8 cellular contexts compared by ENCODE assay signal in the genomic region with DNA sequence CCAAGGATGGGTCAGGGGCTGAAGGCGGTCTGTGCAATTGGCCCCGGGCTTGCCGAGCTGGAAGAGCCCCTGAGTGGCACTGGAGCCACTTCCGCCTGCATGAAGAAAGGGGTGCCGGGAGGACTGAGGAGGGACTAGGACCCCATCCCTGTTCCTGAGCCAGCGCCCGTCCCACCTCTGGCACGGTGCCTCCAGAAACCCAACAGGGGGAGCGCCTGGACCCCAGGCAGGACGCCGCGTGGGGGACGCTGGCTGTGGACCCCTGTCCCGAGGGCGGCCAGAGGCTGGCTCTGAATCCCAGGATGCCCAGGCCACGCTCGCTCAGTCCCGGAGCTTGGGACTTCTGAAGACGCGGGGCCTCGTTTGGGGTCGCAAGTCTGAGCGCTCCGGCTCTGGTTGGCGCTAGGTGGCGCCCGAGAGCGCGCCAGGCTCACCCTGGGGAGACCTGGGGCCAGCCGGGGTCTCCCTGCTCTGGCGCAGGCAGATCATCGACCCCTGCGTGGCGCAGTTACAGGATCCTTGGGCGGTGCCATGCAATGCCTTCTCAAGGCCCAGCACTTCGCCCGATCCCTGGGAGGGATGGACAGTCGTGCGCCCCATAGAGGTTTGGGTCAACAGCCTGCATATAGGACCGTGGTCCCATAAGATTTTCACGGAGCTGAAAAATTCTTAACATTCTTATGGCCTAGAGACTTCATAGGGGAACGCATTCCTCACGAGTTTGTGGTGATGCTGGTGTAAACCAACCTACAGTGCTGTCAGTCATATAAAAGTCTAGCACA. TPM values are rescaled to one million over a fixed set of nuclear protein-coding genes. Genes with fewer than 3 reads are reported as not detected.
A peak's percentile ranks its signal among the peaks of the same experiment; 100 is the strongest.
DNase-seq lines count a peak whose midpoint lies in the region; ATAC-seq, FAIRE-seq and TF ChIP-seq lines count a peak whose summit lies in the region.

No MANE protein-coding gene starts in this region.

- peak; percentile 45 to 75 (median 58) for DNase-seq in CD8-positive, alpha-beta memory T cell
- peak; percentile 41 to 54 (median 50) for DNase-seq in T-helper 2 cell
- peak; percentile 88 for DNase-seq in astrocyte of the cerebellum (ENCODE audit: low read depth)
- peak; percentile 46 for DNase-seq in iPS DF 4.7 (ENCODE audit: extremely low read depth, low spot score)
- DNase-seq in small intestine, result peak; percentile 27

- CTCF ChIA-PET in CD8-positive, alpha-beta memory T cell (lab: Charles Lee), result interaction anchor here (0.6 to 3.7 kb wide), 13 partner anchors 8 to 464 kb away, joined by 3 to 26 read pairs (median 3); no protein-coding TSS in a partner anchor

- peak overlapping the region in 3 of 7 donors; percentile 45 to 53 (median 49) for H3K4me3 Mint-ChIP-seq in CD8-positive, alpha-beta memory T cell

- no peaks in the 10 kb centered on the region for H3K36me3 ChIP-seq in CD8-positive, alpha-beta memory T cell (ENCODE audit: insufficient read depth, low read length)
- H3K36me3 ChIP-seq in HUES6 (ENCODE audit: control insufficient read depth, insufficient read depth, low read length) (no peaks in the 10 kb centered on the region), small intestine (ENCODE audit: control insufficient read depth in 2 of 2, insufficient read depth in 2 of 2, low read length in 2 of 2) (no peaks in the 10 kb centered on the region)

- peaks cover 0 to 10% (median 2%) of the 10 kb centered on the region in 3 donors for H3K4me1 Mint-ChIP-seq in CD8-positive, alpha-beta memory T cell

- ATAC-seq in GM18858 (IDR thresholded peaks at IDR 0.05; ENCODE audit: unreplicated experiment) (no peak), GM18873 (IDR thresholded peaks at IDR 0.05; ENCODE audit: low FRiP score, unreplicated experiment) (no peak)

- FAIRE-seq in small intestine (lab: Jason Lieb, UNC), result no peak

- POLR2A ChIA-PET in CD8-positive, alpha-beta memory T cell (lab: Charles Lee), result no interaction called here

- peaks cover 0 to 2% (median 0%) of the 10 kb centered on the region in 5 donors for H3K9me3 Mint-ChIP-seq in CD8-positive, alpha-beta memory T cell

- H3K9ac ChIP-seq in HUES6 (ENCODE audit: low read length), result peak overlapping the region; percentile 21

- H3K27me3 Mint-ChIP-seq in CD8-positive, alpha-beta memory T cell, result peaks cover 5 to 12% of the 10 kb centered on the region in 2 donors

- H3K4me3 ChIP-seq in CD8-positive, alpha-beta memory T cell (ENCODE audit: low read length), result peak overlapping the region; percentile 34
- peak overlapping the region; percentile 49 for H3K4me3 ChIP-seq in HUES6 (ENCODE audit: low read depth, low read length)
- peak overlapping the region; percentile 26 for H3K4me3 ChIP-seq in astrocyte of the cerebellum (ENCODE audit: low read depth, low read length)
- peak overlapping the region in 1 of 2 donors; percentile 33 for H3K4me3 ChIP-seq in small intestine (ENCODE audit: low read depth in 1 of 2, low read length in 2 of 2)

- H3K27ac ChIP-seq in CD8-positive, alpha-beta memory T cell (ENCODE audit: low read depth, low read length), result no peak overlapping the region
- H3K27ac ChIP-seq in HUES6 (ENCODE audit: low read depth, low read length) (no peak overlapping the region), small intestine (ENCODE audit: low read depth in 1 of 2, low read length in 1 of 2) (no peak overlapping the region)

- TF ChIP-seq CTCF in astrocyte of the cerebellum (IDR thresholded peaks at IDR 0.05; ENCODE audit: low read depth, low read length, missing control alignments), result peak; percentile 95

- H3K36me3 Mint-ChIP-seq in CD8-positive, alpha-beta memory T cell, result no peaks in the 10 kb centered on the region

- no peaks in the 10 kb centered on the region for H3K9me3 ChIP-seq in CD8-positive, alpha-beta memory T cell (ENCODE audit: low read length)
- H3K9me3 ChIP-seq in HUES6 (ENCODE audit: control insufficient read depth, insufficient read depth, low read depth, low read length), result peaks cover 4% of the 10 kb centered on the region; the same call in 1 of the 2 replicates
- no peaks in the 10 kb centered on the region for H3K9me3 ChIP-seq in small intestine (ENCODE audit: control insufficient read depth, low read depth)

- in situ Hi-C loops in astrocyte of the cerebellum (cut with HindIII; ENCODE audit: low sequenced_read_pairs), result no loop called here

- H3K4me1 ChIP-seq in CD8-positive, alpha-beta memory T cell (ENCODE audit: insufficient read depth, low read length), result peaks cover 10% of the 10 kb centered on the region
- H3K4me1 ChIP-seq in HUES6 (ENCODE audit: control insufficient read depth, insufficient read depth, low read length) (peaks cover 10% of the 10 kb centered on the region; the same call in 1 of the 2 replicates), small intestine (ENCODE audit: control insufficient read depth in 2 of 2, insufficient read depth in 1 of 2, low read depth in 1 of 2, low read length in 1 of 2) (no peaks in the 10 kb centered on the region)

- 9 to 14% (median 12%) methylated on average over 31 to 43 of the region's 43 CpGs for WGBS in small intestine, 3 donors

- peaks cover 4% of the 10 kb centered on the region for H3K27me3 ChIP-seq in CD8-positive, alpha-beta memory T cell (ENCODE audit: insufficient read depth, low read length, poor library complexity, severe bottlenecking)
- H3K27me3 ChIP-seq in HUES6 (ENCODE audit: control insufficient read depth, insufficient read depth, low read length), result 0 out of 2 replicates have a peak, but pooled peaks cover 8% of the 10 kb centered on the region
- H3K27me3 ChIP-seq in small intestine (ENCODE audit: control insufficient read depth in 2 of 2, insufficient read depth in 2 of 2, low read length in 2 of 2), result no peaks in the 10 kb centered on the region

- peak overlapping the region in 1 of 8 donors; percentile 57 for H3K27ac Mint-ChIP-seq in CD8-positive, alpha-beta memory T cell

RNA-seq across cellular contexts. Expression of a gene that starts 58.5 kb away (rescaled TPM):
- 10 to 100 TPM; 48.8 to 51.1 TPM for total RNA-seq in CD8-positive, alpha-beta memory T cell
- polyA plus RNA-seq in CD8-positive, alpha-beta memory T cell, result 15.5 TPM
- polyA plus RNA-seq in small intestine, result 10 to 100 TPM in 1 of 3 donors, 1 to 10 TPM in 2; 6.8 to 16.5 (median 8.7) TPM

Comparison
In these comparisons a context has a peak if more than half of its experiments do, and no peak if none do; other contexts are left out.
1. DNase-seq: peak in every context shown above with its lines; median percentile 88 in astrocyte of the cerebellum; 58 in CD8-positive, alpha-beta memory T cell; 50 in T-helper 2 cell; 46 in iPS DF 4.7; 27 in small intestine.